In genomic region chr2:238784671-238785527, GRCh38 we compare ENCODE assay signal across 8 cellular contexts.
DNase-seq lines count a peak whose midpoint lies in the region; ATAC-seq and TF ChIP-seq lines count a peak whose summit lies in the region.

No MANE protein-coding gene starts in this region.

- POLR2A ChIA-PET in activated naive CD8-positive, alpha-beta T cell treated with anti-CD3 and anti-CD28 coated beads, Interleukin-2, amount 10 ng/mL, durations not matched to agents 7 days and 5 days (lab: Charles Lee), result no interaction called here

- H3K27me3 ChIP-seq in heart right ventricle, result peaks cover 0 to 7% (median 5%) of the 10 kb centered on the region in 7 donors
- H3K27me3 ChIP-seq in aorta (ENCODE audit: control insufficient read depth in 1 of 2, insufficient read depth in 2 of 2, low read length in 1 of 2), result no peaks in the 10 kb centered on the region

- no peaks in the 10 kb centered on the region for H3K4me1 Mint-ChIP-seq in activated naive CD8-positive, alpha-beta T cell treated with anti-CD3 and anti-CD28 coated beads, Interleukin-2, amount 10 ng/mL, durations not matched to agents 7 days and 5 days

- no peak overlapping the region for H3K27ac Mint-ChIP-seq in activated naive CD8-positive, alpha-beta T cell treated with anti-CD3 and anti-CD28 coated beads, Interleukin-2, amount 10 ng/mL, durations not matched to agents 7 days and 5 days

- no peaks in the 10 kb centered on the region for H3K9me3 Mint-ChIP-seq in activated naive CD8-positive, alpha-beta T cell treated with anti-CD3 and anti-CD28 coated beads, Interleukin-2, amount 10 ng/mL, durations not matched to agents 7 days and 5 days

- H3K9me3 ChIP-seq in SK-N-MC (ENCODE audit: low read depth, low read length) (no peaks in the 10 kb centered on the region), heart right ventricle (peaks cover 0 to 6% (median 0%) of the 10 kb centered on the region in 11 donors), aorta (ENCODE audit: control insufficient read depth, low read length) (no peaks in the 10 kb centered on the region)

- H3K27ac ChIP-seq in SK-N-MC (no peak overlapping the region), heart right ventricle (no peak overlapping the region), aorta (ENCODE audit: low read depth in 1 of 2, low read length in 2 of 2) (no peak overlapping the region)

- H3K27me3 Mint-ChIP-seq in activated naive CD8-positive, alpha-beta T cell treated with anti-CD3 and anti-CD28 coated beads, Interleukin-2, amount 10 ng/mL, durations not matched to agents 7 days and 5 days, result no peaks in the 10 kb centered on the region

- no peak for ATAC-seq in activated naive CD8-positive, alpha-beta T cell treated with anti-CD3 and anti-CD28 coated beads, Interleukin-2, amount 10 ng/mL, durations not matched to agents 7 days and 5 days (ENCODE audit: low read depth)
- peak; percentile 50 to 88 (median 79) for ATAC-seq in heart right ventricle
- peak; percentile 86 for ATAC-seq in aorta (ENCODE audit: low FRiP score)
- no peak for ATAC-seq in HG02852 (IDR thresholded peaks at IDR 0.05; ENCODE audit: unreplicated experiment)

- TF ChIP-seq CTCF in heart right ventricle (IDR thresholded peaks at IDR 0.05), result peak; percentile 62 to 91 (median 87)

- WGBS in heart right ventricle, 2 donors, result 23 to 28% methylated on average over 17 of the region's 17 CpGs
- 12 to 13% methylated on average over 17 of the region's 17 CpGs for WGBS in aorta, 2 donors

- H3K4me1 ChIP-seq in heart right ventricle (no peaks in the 10 kb centered on the region), aorta (ENCODE audit: control insufficient read depth in 1 of 2, insufficient read depth in 2 of 2, low read length in 2 of 2) (no peaks in the 10 kb centered on the region)

- H3K9ac ChIP-seq in SK-N-MC (ENCODE audit: insufficient read length), result no peak overlapping the region

- peak; percentile 43 for DNase-seq in DMS153 treated with DMSO at 0.1 percent for 48 hours (lab: John Stamatoyannopoulos, UW; ENCODE audit: unreplicated experiment)
- peak; percentile 17 to 25 for DNase-seq in Kasumi-1 (lab: John Stamatoyannopoulos, UW)
- DNase-seq in SK-N-MC (ENCODE audit: low read depth, low spot score), result peak; percentile 14
- DNase-seq in activated naive CD8-positive, alpha-beta T cell treated with anti-CD3 and anti-CD28 coated beads, Interleukin-2, amount 10 ng/mL, durations not matched to agents 7 days and 5 days, result peak; percentile 55
- DNase-seq in heart right ventricle, result peak; percentile 58 to 65
- peak; percentile 60 for DNase-seq in retina
- peak; percentile 75 to 91 for DNase-seq in aorta

- no peak overlapping the region for H3K4me3 Mint-ChIP-seq in activated naive CD8-positive, alpha-beta T cell treated with anti-CD3 and anti-CD28 coated beads, Interleukin-2, amount 10 ng/mL, durations not matched to agents 7 days and 5 days

- intact Hi-C loops in heart right ventricle (cut with DNase I), result loop anchor here (2.0 to 10.0 kb wide), 12 partner anchors 58 to 430 kb away; no protein-coding TSS in a partner anchor
- intact Hi-C loops in aorta (cut with DNase I), result loop anchor here (1.0 to 5.0 kb wide), 4 partner anchors 63 to 413 kb away; no protein-coding TSS in a partner anchor

- H3K36me3 ChIP-seq in SK-N-MC (ENCODE audit: insufficient read depth, low read length), result no peaks in the 10 kb centered on the region
- H3K36me3 ChIP-seq in heart right ventricle, result no peaks in the 10 kb centered on the region
- H3K36me3 ChIP-seq in aorta (ENCODE audit: control insufficient read depth in 1 of 2, insufficient read depth in 2 of 2, low read length in 1 of 2), result no peaks in the 10 kb centered on the region

- H3K4me3 ChIP-seq in SK-N-MC, result no peak overlapping the region
- H3K4me3 ChIP-seq in heart right ventricle, result no peak overlapping the region
- no peak overlapping the region for H3K4me3 ChIP-seq in aorta (ENCODE audit: low read length in 2 of 2)

- H3K36me3 Mint-ChIP-seq in activated naive CD8-positive, alpha-beta T cell treated with anti-CD3 and anti-CD28 coated beads, Interleukin-2, amount 10 ng/mL, durations not matched to agents 7 days and 5 days, result no peaks in the 10 kb centered on the region

Comparison
In these comparisons a context has a peak if more than half of its experiments do, and no peak if none do; other contexts are left out.
1. DNase-seq: peak in every context shown above with its lines; median percentile 83 in aorta; 62 in heart right ventricle; 60 in retina; 55 in activated naive CD8-positive, alpha-beta T cell treated with anti-CD3 and anti-CD28 coated beads, Interleukin-2, amount 10 ng/mL, durations not matched to agents 7 days and 5 days; 43 in DMS153 treated with DMSO at 0.1 percent for 48 hours; 21 in Kasumi-1; 14 in SK-N-MC.
2. ATAC-seq: peak in heart right ventricle (8 of 8) and aorta (single experiment); none in activated naive CD8-positive, alpha-beta T cell treated with anti-CD3 and anti-CD28 coated beads, Interleukin-2, amount 10 ng/mL, durations not matched to agents 7 days and 5 days (single experiment) and HG02852 (single experiment).